ENCODE assay signal across 1 cellular context in the genomic region with DNA sequence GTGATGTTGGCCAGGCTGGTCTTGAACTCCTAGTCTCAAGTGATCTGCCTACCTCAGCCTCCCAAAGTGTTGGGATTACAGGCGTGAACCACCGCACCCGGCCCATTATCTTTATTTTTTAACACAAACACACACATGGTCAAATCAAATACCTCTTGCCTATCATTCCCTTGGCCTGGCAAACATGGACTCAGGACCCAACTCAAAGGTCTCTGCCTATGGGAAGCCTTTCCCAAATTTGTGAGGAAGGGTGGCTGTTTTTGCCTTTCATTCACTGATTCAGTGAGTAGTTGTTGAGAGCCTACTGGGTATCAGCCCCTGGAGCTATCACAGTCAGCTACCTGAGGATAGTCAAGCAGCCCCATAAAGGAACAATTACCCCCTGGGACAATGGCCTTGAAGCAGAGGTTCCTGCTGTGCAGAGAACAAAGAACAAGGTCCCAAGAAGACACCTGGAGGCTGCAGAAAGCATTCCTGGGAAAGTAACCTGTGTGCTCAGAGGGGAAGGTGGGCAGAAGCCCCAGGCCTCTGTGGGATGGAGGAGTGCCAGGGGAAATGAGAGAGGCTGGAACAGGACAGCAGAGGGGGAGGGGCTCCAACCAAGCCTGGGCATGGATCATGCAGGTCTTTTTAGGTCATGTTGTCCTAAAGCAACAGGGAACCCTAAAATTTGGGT.
A peak's percentile ranks its signal among the peaks of the same experiment; 100 is the strongest.
TF ChIP-seq lines count a peak whose summit lies in the region.

No MANE protein-coding gene starts in this region.

TF ChIP-seq in liver, 16 proteins besides CTCF, POLR2A, EP300 and RAD21 (continued from another document):
- TF ChIP-seq, protein P1, sequence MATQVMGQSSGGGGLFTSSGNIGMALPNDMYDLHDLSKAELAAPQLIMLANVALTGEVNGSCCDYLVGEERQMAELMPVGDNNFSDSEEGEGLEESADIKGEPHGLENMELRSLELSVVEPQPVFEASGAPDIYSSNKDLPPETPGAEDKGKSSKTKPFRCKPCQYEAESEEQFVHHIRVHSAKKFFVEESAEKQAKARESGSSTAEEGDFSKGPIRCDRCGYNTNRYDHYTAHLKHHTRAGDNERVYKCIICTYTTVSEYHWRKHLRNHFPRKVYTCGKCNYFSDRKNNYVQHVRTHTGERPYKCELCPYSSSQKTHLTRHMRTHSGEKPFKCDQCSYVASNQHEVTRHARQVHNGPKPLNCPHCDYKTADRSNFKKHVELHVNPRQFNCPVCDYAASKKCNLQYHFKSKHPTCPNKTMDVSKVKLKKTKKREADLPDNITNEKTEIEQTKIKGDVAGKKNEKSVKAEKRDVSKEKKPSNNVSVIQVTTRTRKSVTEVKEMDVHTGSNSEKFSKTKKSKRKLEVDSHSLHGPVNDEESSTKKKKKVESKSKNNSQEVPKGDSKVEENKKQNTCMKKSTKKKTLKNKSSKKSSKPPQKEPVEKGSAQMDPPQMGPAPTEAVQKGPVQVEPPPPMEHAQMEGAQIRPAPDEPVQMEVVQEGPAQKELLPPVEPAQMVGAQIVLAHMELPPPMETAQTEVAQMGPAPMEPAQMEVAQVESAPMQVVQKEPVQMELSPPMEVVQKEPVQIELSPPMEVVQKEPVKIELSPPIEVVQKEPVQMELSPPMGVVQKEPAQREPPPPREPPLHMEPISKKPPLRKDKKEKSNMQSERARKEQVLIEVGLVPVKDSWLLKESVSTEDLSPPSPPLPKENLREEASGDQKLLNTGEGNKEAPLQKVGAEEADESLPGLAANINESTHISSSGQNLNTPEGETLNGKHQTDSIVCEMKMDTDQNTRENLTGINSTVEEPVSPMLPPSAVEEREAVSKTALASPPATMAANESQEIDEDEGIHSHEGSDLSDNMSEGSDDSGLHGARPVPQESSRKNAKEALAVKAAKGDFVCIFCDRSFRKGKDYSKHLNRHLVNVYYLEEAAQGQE (IDR thresholded peaks at IDR 0.05), result peak; percentile 1
- TF ChIP-seq FOXA2 (IDR thresholded peaks at IDR 0.05), result peak; percentile 45
- TF ChIP-seq EGR1 (IDR thresholded peaks at IDR 0.05; ENCODE audit: low read depth in 2 of 2), result no peak
